In genomic region chr2:136242687-136243277, GRCh38 we compare ENCODE assay signal across 11 cellular contexts.
DNase-seq lines count a peak whose midpoint lies in the region; ATAC-seq and TF ChIP-seq lines count a peak whose summit lies in the region.
"Had no signal": no experiment of that assay in that cellular context is flagged by ENCODE, and none has a peak within 500 bp of the region (broad histone marks: within the 10 kb centered on the region; RNA-seq: fewer than 3 reads in every experiment).

No MANE protein-coding gene starts in this region.

- intact Hi-C loops in sciatic nerve (cut with DNase I), result no loop called here

- H3K27ac ChIP-seq in effector memory CD4-positive, alpha-beta T cell (ENCODE audit: insufficient read depth, low read length, poor library complexity, severe bottlenecking), result no peak overlapping the region
- no peak overlapping the region for H3K27ac ChIP-seq in caudate nucleus (ENCODE audit: low read depth, low read length)

- no peaks in the 10 kb centered on the region for H3K27me3 ChIP-seq in effector memory CD4-positive, alpha-beta T cell (replicated peaks; ENCODE audit: control insufficient read depth, insufficient read depth, low read length, poor library complexity, severe bottlenecking)

- ATAC-seq in GM21619 (IDR thresholded peaks at IDR 0.05; ENCODE audit: unreplicated experiment), result no peak
- no peak for ATAC-seq in sciatic nerve
- ATAC-seq: WTC11 had no signal

- DNase-seq in NB4 (ENCODE audit: low read depth), result peak; percentile 44
- peak in 2 of 3 experiments; percentile 32 to 43 for DNase-seq in activated CD8-positive, alpha-beta memory T cell treated with anti-CD3 and anti-CD28 coated beads for 48 hours (ENCODE audit: low read depth in 2 of 3, low spot score in 2 of 3)
- peak; percentile 15 to 32 (median 24) for DNase-seq in effector memory CD4-positive, alpha-beta T cell
- DNase-seq in stimulated activated CD8-positive, alpha-beta memory T cell treated with anti-CD3 and anti-CD28 coated beads, Interleukin-4, amount 100 ng/mL, for 48 hours, result peak; percentile 69
- DNase-seq in hypothalamus (lab: John Stamatoyannopoulos, UW), result no peak
- DNase-seq in caudate nucleus (lab: John Stamatoyannopoulos, UW), result no peak
- no peak for DNase-seq in sciatic nerve (ENCODE audit: low spot score)
- DNase-seq: GDM1, Kasumi-1 had no signal

- no peaks in the 10 kb centered on the region for H3K36me3 ChIP-seq in effector memory CD4-positive, alpha-beta T cell (ENCODE audit: control insufficient read depth, insufficient read depth, low read length)

- TF ChIP-seq CTCF in NB4 (IDR thresholded peaks at IDR 0.05; ENCODE audit: low read depth, low read length), result no peak

- no peaks in the 10 kb centered on the region for H3K9me3 ChIP-seq in effector memory CD4-positive, alpha-beta T cell (ENCODE audit: control insufficient read depth, low read length)

- H3K4me3 ChIP-seq in NB4 (ENCODE audit: low read depth, low read length), result no peak overlapping the region
- H3K4me3 ChIP-seq in effector memory CD4-positive, alpha-beta T cell (ENCODE audit: insufficient read depth, low read depth, low read length, poor library complexity, severe bottlenecking), result no peak overlapping the region

- H3K4me1 ChIP-seq in effector memory CD4-positive, alpha-beta T cell (ENCODE audit: control insufficient read depth, insufficient read depth, low read length, poor library complexity, severe bottlenecking), result peaks cover 32% of the 10 kb centered on the region

- no peak for TF ChIP-seq POLR2A in NB4 (IDR thresholded peaks at IDR 0.05; ENCODE audit: extremely low read depth, insufficient read length)

Comparison
In these comparisons a context has a peak if more than half of its experiments do, and no peak if none do; other contexts are left out.
1. DNase-seq: peak in NB4 (single experiment), activated CD8-positive, alpha-beta memory T cell treated with anti-CD3 and anti-CD28 coated beads for 48 hours (2 of 3), effector memory CD4-positive, alpha-beta T cell (3 of 3) and stimulated activated CD8-positive, alpha-beta memory T cell treated with anti-CD3 and anti-CD28 coated beads, Interleukin-4, amount 100 ng/mL, for 48 hours (single experiment); none in hypothalamus (0 of 51), caudate nucleus (0 of 61) and sciatic nerve (single experiment).